9 cellular contexts compared by ENCODE assay signal in genomic region chr3:65785065-65785645, GRCh38.
DNase-seq lines count a peak whose midpoint lies in the region; ATAC-seq and TF ChIP-seq lines count a peak whose summit lies in the region.
"Had no signal": no experiment of that assay in that cellular context is flagged by ENCODE, and none has a peak within 500 bp of the region (broad histone marks: within the 10 kb centered on the region; RNA-seq: fewer than 3 reads in every experiment).

No MANE protein-coding gene starts in this region.

- DNase-seq in Caki2 (ENCODE audit: low read depth) (peak; percentile 25), HS-5 (ENCODE audit: low read depth) (peak; percentile 63), Peyer's patch (no peak), epithelial cell of esophagus (ENCODE audit: low read depth) (peak; percentile 68), neural progenitor cell (ENCODE audit: low spot score) (peak; percentile 72), NCI-H128 (lab: John Stamatoyannopoulos, UW; ENCODE audit: unreplicated experiment) (no peak)

- in situ Hi-C loops in Caki2 (cut with HindIII; ENCODE audit: low pct_unique_long_range_greater_than_20kb, low sequenced_read_pairs) = no loop called here

- H2AFZ ChIP-seq in neural progenitor cell (replicated peaks) = no peak overlapping the region

- H3K36me3 Mint-ChIP-seq in neural progenitor cell = no peaks in the 10 kb centered on the region
- H3K36me3 Mint-ChIP-seq: immature natural killer cell had no signal

- H3K79me2 ChIP-seq in neural progenitor cell (ENCODE audit: low read depth) = peaks cover 24% of the 10 kb centered on the region

- no peaks in the 10 kb centered on the region for H3K27me3 ChIP-seq in Peyer's patch
- H3K27me3 ChIP-seq in neural progenitor cell = no peaks in the 10 kb centered on the region

- H3K4me1 ChIP-seq in Peyer's patch = no peaks in the 10 kb centered on the region
- H3K4me1 ChIP-seq in neural progenitor cell = peaks cover 6% of the 10 kb centered on the region

- peaks cover 4% of the 10 kb centered on the region for H3K27me3 Mint-ChIP-seq in neural progenitor cell (ENCODE audit: insufficient read depth, low read depth)

- no peak for ATAC-seq in HG03095 (IDR thresholded peaks at IDR 0.05; ENCODE audit: unreplicated experiment)
- no peak for ATAC-seq in HG03025 (IDR thresholded peaks at IDR 0.05; ENCODE audit: low FRiP score, unreplicated experiment)

- H3F3A ChIP-seq in neural progenitor cell (ENCODE audit: low read depth) = no peaks in the 10 kb centered on the region

- H3K4me2 ChIP-seq in neural progenitor cell = no peak overlapping the region

- H3K4me3 ChIP-seq in Peyer's patch = no peak overlapping the region
- H3K4me3 ChIP-seq in epithelial cell of esophagus (ENCODE audit: low read length) = no peak overlapping the region
- H3K4me3 ChIP-seq in neural progenitor cell = no peak overlapping the region

- no peak overlapping the region for H3K4me3 Mint-ChIP-seq in neural progenitor cell
- H3K4me3 Mint-ChIP-seq: immature natural killer cell had no signal

- no peaks in the 10 kb centered on the region for H4K20me1 ChIP-seq in neural progenitor cell (ENCODE audit: low read depth)

- no peaks in the 10 kb centered on the region for H3K9me3 ChIP-seq in Peyer's patch
- H3K9me3 ChIP-seq in neural progenitor cell (ENCODE audit: low read depth) = no peaks in the 10 kb centered on the region

- H3K9me3 Mint-ChIP-seq in neural progenitor cell = no peaks in the 10 kb centered on the region

- no peak overlapping the region for H3K9ac ChIP-seq in neural progenitor cell

- no peak for TF ChIP-seq POLR2A in Peyer's patch (IDR thresholded peaks at IDR 0.05)

- H3K27ac Mint-ChIP-seq in neural progenitor cell = no peak overlapping the region
- H3K27ac Mint-ChIP-seq: immature natural killer cell had no signal

- TF ChIP-seq CTCF in Peyer's patch (IDR thresholded peaks at IDR 0.05) (peak in 4 of 6 experiments; percentile 52 to 75 (median 68)), epithelial cell of esophagus (IDR thresholded peaks at IDR 0.05; ENCODE audit: insufficient read depth, low read depth, low read length, missing control alignments) (peak; percentile 73), neural progenitor cell (IDR thresholded peaks at IDR 0.05) (peak; percentile 88)

- no peaks in the 10 kb centered on the region for H3K4me1 Mint-ChIP-seq in neural progenitor cell
- H3K4me1 Mint-ChIP-seq: immature natural killer cell had no signal

- no peak overlapping the region for H3K27ac ChIP-seq in Peyer's patch
- no peak overlapping the region for H3K27ac ChIP-seq in neural progenitor cell

- H3K36me3 ChIP-seq in Peyer's patch = no peaks in the 10 kb centered on the region
- H3K36me3 ChIP-seq in neural progenitor cell = no peaks in the 10 kb centered on the region

Comparison
In these comparisons a context has a peak if more than half of its experiments do, and no peak if none do; other contexts are left out.
1. DNase-seq: peak in Caki2 (single experiment), HS-5 (single experiment), epithelial cell of esophagus (single experiment) and neural progenitor cell (single experiment); none in Peyer's patch (0 of 3) and NCI-H128 (single experiment).
2. Peak in every context shown above with its lines, with median percentiles within 50 percentile points of each other: CTCF ChIP-seq.